Comparison of ENCODE assay signal across 8 cellular contexts in genomic region chr6:159106627-159107241, GRCh38.
DNase-seq lines count a peak whose midpoint lies in the region; ATAC-seq and TF ChIP-seq lines count a peak whose summit lies in the region.

No MANE protein-coding gene starts in this region.

- H3K4me3 Mint-ChIP-seq in activated B cell treated with CpG ODN at 0.5 μM for 24 hours: peak overlapping the region; percentile 65
- H3K4me3 Mint-ChIP-seq in central memory CD8-positive, alpha-beta T cell: peak overlapping the region; percentile 75

- CTCF ChIA-PET in activated B cell treated with CpG ODN at 0.5 μM for 24 hours (lab: Charles Lee): interaction anchor here (0.9 to 8.1 kb wide), 10 partner anchors 10 to 96 kb away, joined by 3 to 205 read pairs (median 6); partner anchors contain the start of gene TAGAP

- peaks cover 95% of the 10 kb centered on the region for H3K4me1 Mint-ChIP-seq in activated B cell treated with CpG ODN at 0.5 μM for 24 hours
- H3K4me1 Mint-ChIP-seq in central memory CD8-positive, alpha-beta T cell: peaks cover 77% of the 10 kb centered on the region

- ATAC-seq in HG02571 (IDR thresholded peaks at IDR 0.05; ENCODE audit: unreplicated experiment) (peak; percentile 90), activated B cell treated with CpG ODN at 0.5 μM for 24 hours (ENCODE audit: low read depth) (peak; percentile 63)
- ATAC-seq in central memory CD8-positive, alpha-beta T cell (replicated peaks; ENCODE audit: extremely low read depth, poor library complexity, severe bottlenecking): peak; percentile 76

- POLR2A ChIA-PET in activated B cell treated with CpG ODN at 0.5 μM for 24 hours (lab: Charles Lee): interaction anchor here (0.5 to 20.1 kb wide), 16 partner anchors 8 to 586 kb away, joined by 3 to 1007 read pairs (median 18); partner anchors contain the start of genes DYNLT1, RSPH3, SOD2 and TAGAP

- no peaks in the 10 kb centered on the region for H3K36me3 Mint-ChIP-seq in activated B cell treated with CpG ODN at 0.5 μM for 24 hours (ENCODE audit: low read depth)
- peaks cover 7% of the 10 kb centered on the region for H3K36me3 Mint-ChIP-seq in central memory CD8-positive, alpha-beta T cell (ENCODE audit: insufficient read depth)

- no peaks in the 10 kb centered on the region for H3K9me3 Mint-ChIP-seq in activated B cell treated with CpG ODN at 0.5 μM for 24 hours
- no peaks in the 10 kb centered on the region for H3K9me3 Mint-ChIP-seq in central memory CD8-positive, alpha-beta T cell

- TF ChIP-seq POLR2A in GM15510 (IDR thresholded peaks at IDR 0.05; ENCODE audit: borderline replicate concordance, extremely low read depth, insufficient read length): peak; percentile 17
- TF ChIP-seq POLR2A in lower leg skin (IDR thresholded peaks at IDR 0.05): no peak

- peak overlapping the region; percentile 98 for H3K27ac Mint-ChIP-seq in activated B cell treated with CpG ODN at 0.5 μM for 24 hours
- H3K27ac Mint-ChIP-seq in central memory CD8-positive, alpha-beta T cell (ENCODE audit: low read depth): peak overlapping the region; percentile 89

- H3K4me3 ChIP-seq in lower leg skin (ENCODE audit: low read depth, poor library complexity, severe bottlenecking): no peak overlapping the region

- DNase-seq in NCI-H1436 (lab: John Stamatoyannopoulos, UW): peak; percentile 83
- DNase-seq in activated B cell treated with CpG ODN at 0.5 μM for 24 hours: peak; percentile 85
- DNase-seq in central memory CD8-positive, alpha-beta T cell (ENCODE audit: low spot score in 2 of 2): peak; percentile 93
- DNase-seq in lower leg skin (ENCODE audit: low spot score in 2 of 2): peak; percentile 75 to 90
- DNase-seq in stimulated activated CD8-positive, alpha-beta memory T cell treated with anti-CD3 and anti-CD28 coated beads, Interleukin-15, amount 100 ng/mL, for 24 hours (ENCODE audit: low read depth): peak; percentile 79
- no peak for DNase-seq in HK-2 (ENCODE audit: unreplicated experiment)

- WGBS in lower leg skin, 2 donors: 23 to 25% methylated on average over 7 of the region's 7 CpGs

- intact Hi-C loops in activated B cell treated with CpG ODN at 0.5 μM for 24 hours (cut with micrococcal nuclease) (loop anchor here (1.0 to 5.0 kb wide), 7 partner anchors 8 to 459 kb away; partner anchors contain the start of gene EZR), lower leg skin (cut with DNase I; ENCODE audit: low total_unique reads) (no loop called here)

- H3K27me3 Mint-ChIP-seq in activated B cell treated with CpG ODN at 0.5 μM for 24 hours: no peaks in the 10 kb centered on the region
- H3K27me3 Mint-ChIP-seq in central memory CD8-positive, alpha-beta T cell: no peaks in the 10 kb centered on the region

- TF ChIP-seq CTCF in activated B cell treated with CpG ODN at 0.5 μM for 24 hours (IDR thresholded peaks at IDR 0.05) (no peak), lower leg skin (IDR thresholded peaks at IDR 0.05) (no peak)
